ENCODE assay signal across 8 cellular contexts in the genomic region with DNA sequence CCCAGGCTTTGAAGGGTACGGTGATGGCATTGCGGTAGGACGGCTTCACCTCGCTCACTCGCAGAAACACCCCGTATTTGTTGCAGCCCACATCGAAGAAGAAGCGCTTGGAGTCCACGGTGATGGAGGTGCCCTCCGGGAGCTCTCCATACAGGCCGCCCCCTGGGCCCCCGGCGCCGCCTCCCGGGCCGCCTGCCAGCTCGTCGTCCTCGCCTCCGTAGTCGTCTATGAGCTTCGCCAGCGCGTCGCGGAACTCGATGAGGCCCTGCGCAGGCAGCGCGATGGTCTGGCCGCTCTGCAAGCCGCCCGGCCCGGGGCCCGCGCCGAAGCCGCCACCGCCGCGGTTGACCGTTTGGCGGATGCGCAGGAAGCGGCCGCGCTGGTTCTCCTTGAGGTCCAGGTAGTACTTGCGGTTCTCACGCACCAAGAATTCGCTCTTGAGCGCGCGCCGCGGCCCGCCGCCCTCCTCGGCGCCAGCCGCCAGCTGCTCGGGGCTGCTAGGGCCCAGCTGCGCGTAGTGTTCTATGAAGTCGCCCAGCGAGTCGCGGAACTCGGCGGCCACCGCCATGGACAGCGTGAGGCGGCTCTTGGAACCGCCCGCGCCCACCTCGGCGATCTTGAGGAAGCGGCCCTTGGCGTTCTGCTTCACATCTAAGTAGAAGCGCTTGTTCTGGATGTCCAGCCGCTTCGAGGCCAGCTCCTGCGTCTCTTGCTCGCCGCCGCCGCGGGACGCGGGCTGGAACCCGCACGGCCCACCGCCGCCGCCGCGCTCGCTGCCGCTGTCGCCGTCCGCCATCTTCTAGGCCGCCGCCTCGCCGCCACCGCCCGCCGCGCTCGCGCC. TPM values are rescaled to one million over a fixed set of nuclear protein-coding genes. Genes with fewer than 3 reads are reported as not detected.
DNase-seq lines count a peak whose midpoint lies in the region; ATAC-seq and TF ChIP-seq lines count a peak whose summit lies in the region.

No MANE protein-coding gene starts in this region.

- peak overlapping the region; percentile 61 to 92 for H3K4me3 ChIP-seq in stomach smooth muscle (ENCODE audit: low read length in 2 of 2)

- no peaks in the 10 kb centered on the region for H3K27me3 ChIP-seq in stomach smooth muscle (ENCODE audit: control insufficient read depth in 1 of 2, insufficient read depth in 2 of 2, low read length in 2 of 2)

- DNase-seq in NCI-H2227 (lab: John Stamatoyannopoulos, UW; ENCODE audit: unreplicated experiment) (peak; percentile 46), NCI-H2227 treated with DMSO at 0.1 percent for 48 hours (lab: John Stamatoyannopoulos, UW) (no peak), NCI-H460 (ENCODE audit: extremely low read depth, low read depth) (peak; percentile 15), fibroblast of gingiva (ENCODE audit: low read depth) (peak; percentile 75)
- DNase-seq in activated T-cell treated with anti-CD3 and anti-CD28 coated beads, Interleukin-2, amount 50 U/mL, for 72 hours, result peak; percentile 71

- peaks cover 16 to 30% of the 10 kb centered on the region in 2 donors for H3K36me3 Mint-ChIP-seq in activated T-cell treated with anti-CD3 and anti-CD28 coated beads, Interleukin-2, amount 50 U/mL, for 72 hours (ENCODE audit: insufficient read depth in 2 of 2)
- peaks cover 35% of the 10 kb centered on the region for H3K36me3 Mint-ChIP-seq in nephron (ENCODE audit: low read depth)

- TF ChIP-seq CTCF in nephron (IDR thresholded peaks at IDR 0.05; ENCODE audit: unreplicated experiment in 3 of 3), result no peak

- peak overlapping the region; percentile 72 for H3K27ac Mint-ChIP-seq in activated T-cell treated with anti-CD3 and anti-CD28 coated beads, Interleukin-2, amount 50 U/mL, for 72 hours
- H3K27ac Mint-ChIP-seq in nephron, result peak overlapping the region; percentile 86 to 99 (median 92)

- peaks cover 26% of the 10 kb centered on the region for H3K4me1 ChIP-seq in stomach smooth muscle (ENCODE audit: control insufficient read depth, insufficient read depth, low read length)

- peak overlapping the region; percentile 89 for H3K27ac ChIP-seq in stomach smooth muscle (ENCODE audit: low read length)

- H3K9me3 Mint-ChIP-seq in activated T-cell treated with anti-CD3 and anti-CD28 coated beads, Interleukin-2, amount 50 U/mL, for 72 hours, result no peaks in the 10 kb centered on the region
- no peaks in the 10 kb centered on the region for H3K9me3 Mint-ChIP-seq in nephron

- H3K9ac ChIP-seq in stomach smooth muscle (ENCODE audit: low read length in 2 of 2), result peak overlapping the region; percentile 75 to 93

- no peaks in the 10 kb centered on the region for H3K27me3 Mint-ChIP-seq in activated T-cell treated with anti-CD3 and anti-CD28 coated beads, Interleukin-2, amount 50 U/mL, for 72 hours (ENCODE audit: low read depth)
- H3K27me3 Mint-ChIP-seq in nephron (ENCODE audit: low read depth), result no peaks in the 10 kb centered on the region

- peak overlapping the region; percentile 84 to 93 for H3K4me3 Mint-ChIP-seq in activated T-cell treated with anti-CD3 and anti-CD28 coated beads, Interleukin-2, amount 50 U/mL, for 72 hours
- peak overlapping the region; percentile 90 to 97 (median 94) for H3K4me3 Mint-ChIP-seq in nephron

- H3K4me1 Mint-ChIP-seq in activated T-cell treated with anti-CD3 and anti-CD28 coated beads, Interleukin-2, amount 50 U/mL, for 72 hours (ENCODE audit: low read depth), result peaks cover 66% of the 10 kb centered on the region
- peaks cover 61% of the 10 kb centered on the region for H3K4me1 Mint-ChIP-seq in nephron

- peaks cover 2 to 3% of the 10 kb centered on the region in 2 donors for H3K36me3 ChIP-seq in stomach smooth muscle (ENCODE audit: control insufficient read depth in 2 of 2, insufficient read depth in 2 of 2, low read length in 2 of 2)

- H3K9me3 ChIP-seq in stomach smooth muscle (ENCODE audit: control insufficient read depth in 2 of 2, low read length in 2 of 2), result no peaks in the 10 kb centered on the region

- peak; percentile 17 for ATAC-seq in HG02852 (IDR thresholded peaks at IDR 0.05; ENCODE audit: unreplicated experiment)
- peak; percentile 19 to 21 for ATAC-seq in activated T-cell treated with anti-CD3 and anti-CD28 coated beads, Interleukin-2, amount 50 U/mL, for 72 hours (replicated peaks in 1 of 2)

RNA-seq across cellular contexts. Expression of a gene that starts 0.6 kb away (rescaled TPM):
- total RNA-seq in NCI-H460 (2014; rRNA removed; shearing (Covaris generic)), result 16.2 and 17.9 TPM in 2 replicates
- polyA plus RNA-seq in NCI-H460 (2014; cell fraction: nucleus; rRNA removed), result 22.9 and 29.4 TPM in 2 replicates
- total RNA-seq in activated T-cell treated with anti-CD3 and anti-CD28 coated beads, Interleukin-2, amount 50 U/mL, for 72 hours, result 10 to 100 TPM; 27.1 to 29.6 TPM

RNA-seq across cellular contexts. Expression of a gene that starts 36.9 kb away (rescaled TPM):
- total RNA-seq in NCI-H460 (2014; rRNA removed; shearing (Covaris generic)), result 194 and 220 TPM in 2 replicates
- 199 and 234 TPM in 2 replicates for polyA plus RNA-seq in NCI-H460 (2014; cell fraction: nucleus; rRNA removed)
- 100 to 1,000 TPM; 233 to 274 TPM for total RNA-seq in activated T-cell treated with anti-CD3 and anti-CD28 coated beads, Interleukin-2, amount 50 U/mL, for 72 hours
